In the genomic region with DNA sequence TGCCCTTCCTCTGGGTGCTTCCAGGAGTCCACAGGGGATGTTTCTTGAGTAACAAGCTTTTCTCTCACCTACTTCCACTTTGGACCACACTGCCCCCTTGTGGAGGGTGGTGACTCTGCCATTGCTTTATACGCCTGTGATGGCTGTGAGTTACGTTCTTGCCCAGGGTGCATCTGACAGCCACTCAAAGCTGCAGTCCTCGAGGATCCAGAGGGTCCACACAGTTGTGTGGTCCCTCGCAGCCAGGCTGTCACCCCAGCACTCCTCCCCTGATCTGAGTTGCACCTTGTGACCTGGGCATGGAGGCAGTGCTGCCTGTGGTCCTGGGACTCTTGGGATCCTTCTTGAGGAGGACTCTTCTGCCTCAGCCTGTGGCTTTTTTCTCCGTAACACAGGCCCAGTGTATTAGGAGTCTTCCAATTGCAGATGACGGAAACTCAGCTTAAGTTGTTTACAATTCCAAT, we compare ENCODE assay signal across 7 cellular contexts.
A peak's percentile ranks its signal among the peaks of the same experiment; 100 is the strongest.
DNase-seq lines count a peak whose midpoint lies in the region; ATAC-seq and TF ChIP-seq lines count a peak whose summit lies in the region.

No MANE protein-coding gene starts in this region.

- DNase-seq in GM13977 (ENCODE audit: low spot score): peak; percentile 85
- DNase-seq in NCI-H1694 (lab: John Stamatoyannopoulos, UW): peak; percentile 82
- DNase-seq in T-helper 22 cell (ENCODE audit: low read depth): peak; percentile 50
- DNase-seq in anterior cingulate cortex (lab: John Stamatoyannopoulos, UW): peak in 52 of 58 donors; percentile 2 to 84 (median 44)
- DNase-seq in hippocampal formation (lab: John Stamatoyannopoulos, UW): peak; percentile 51 to 67
- DNase-seq in smooth muscle cell of the brain vasculature (ENCODE audit: low read depth, low spot score): peak; percentile 81

- peak; percentile 89 for TF ChIP-seq CTCF in GM13977 (IDR thresholded peaks at IDR 0.05; ENCODE audit: extremely low read depth, insufficient read depth, missing control alignments)

- ATAC-seq in HG02852 (IDR thresholded peaks at IDR 0.05; ENCODE audit: unreplicated experiment): peak; percentile 92

- in situ Hi-C loops in GM13977 (cut with MboI; ENCODE audit: low pct_unique_long_range_greater_than_20kb, low sequenced_read_pairs, unreplicated experiment): loop anchor here (25.0 kb wide), 1 partner anchor 861 kb away; no protein-coding TSS in a partner anchor

Comparison
In these comparisons a context has a peak if more than half of its experiments do, and no peak if none do; other contexts are left out.
1. Peak in every context shown above with its lines: DNase-seq and ATAC-seq.